Comparison of ENCODE assay signal across 1 cellular context in the genomic region with DNA sequence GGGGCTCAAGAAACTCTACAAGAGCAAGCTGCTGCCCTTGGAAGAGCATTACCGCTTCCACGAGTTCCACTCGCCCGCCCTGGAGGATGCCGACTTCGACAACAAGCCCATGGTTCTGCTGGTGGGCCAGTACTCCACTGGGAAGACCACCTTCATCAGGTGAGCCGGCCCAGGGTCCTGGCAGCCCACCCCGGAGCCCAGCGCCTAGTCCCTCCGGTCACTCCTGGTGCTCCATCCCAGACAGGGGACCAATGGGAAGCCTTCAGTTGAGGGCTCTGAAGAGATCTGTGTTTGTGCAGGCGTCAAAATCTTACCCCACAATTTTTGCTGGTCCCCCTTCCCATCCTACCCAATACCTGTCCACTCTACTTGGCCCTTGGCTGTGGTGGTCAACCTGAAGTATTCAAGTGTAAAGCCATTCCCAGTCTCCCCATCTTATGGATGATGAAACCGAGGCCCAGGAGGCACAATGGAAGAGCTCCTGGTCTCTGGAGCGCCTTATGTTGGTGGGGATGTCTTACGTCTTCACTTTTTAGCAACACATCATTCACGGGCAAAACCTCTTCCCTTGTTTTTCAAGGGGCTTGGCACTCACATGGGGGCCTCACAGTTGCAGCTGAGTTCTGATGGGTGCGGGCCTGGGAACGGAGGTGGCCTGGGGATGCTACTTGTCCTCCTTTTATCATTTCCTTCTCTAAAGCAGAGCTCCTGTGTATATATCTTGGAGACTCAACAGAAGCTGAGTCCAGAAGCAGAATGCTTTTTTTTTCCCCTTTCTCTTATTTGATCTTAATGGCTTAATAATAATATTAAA.
TF ChIP-seq lines count a peak whose summit lies in the region.

No MANE protein-coding gene starts in this region.

TF ChIP-seq in SK-N-SH, 30 proteins besides CTCF, POLR2A, EP300 and RAD21:
- TF ChIP-seq, protein P1, sequence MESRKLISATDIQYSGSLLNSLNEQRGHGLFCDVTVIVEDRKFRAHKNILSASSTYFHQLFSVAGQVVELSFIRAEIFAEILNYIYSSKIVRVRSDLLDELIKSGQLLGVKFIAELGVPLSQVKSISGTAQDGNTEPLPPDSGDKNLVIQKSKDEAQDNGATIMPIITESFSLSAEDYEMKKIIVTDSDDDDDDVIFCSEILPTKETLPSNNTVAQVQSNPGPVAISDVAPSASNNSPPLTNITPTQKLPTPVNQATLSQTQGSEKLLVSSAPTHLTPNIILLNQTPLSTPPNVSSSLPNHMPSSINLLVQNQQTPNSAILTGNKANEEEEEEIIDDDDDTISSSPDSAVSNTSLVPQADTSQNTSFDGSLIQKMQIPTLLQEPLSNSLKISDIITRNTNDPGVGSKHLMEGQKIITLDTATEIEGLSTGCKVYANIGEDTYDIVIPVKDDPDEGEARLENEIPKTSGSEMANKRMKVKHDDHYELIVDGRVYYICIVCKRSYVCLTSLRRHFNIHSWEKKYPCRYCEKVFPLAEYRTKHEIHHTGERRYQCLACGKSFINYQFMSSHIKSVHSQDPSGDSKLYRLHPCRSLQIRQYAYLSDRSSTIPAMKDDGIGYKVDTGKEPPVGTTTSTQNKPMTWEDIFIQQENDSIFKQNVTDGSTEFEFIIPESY (IDR thresholded peaks at IDR 0.05; ENCODE audit: borderline replicate concordance, low read depth), result no peak
- no peak for TF ChIP-seq FOXM1 (IDR thresholded peaks at IDR 0.05; ENCODE audit: low read depth)
- TF ChIP-seq, protein P2, sequence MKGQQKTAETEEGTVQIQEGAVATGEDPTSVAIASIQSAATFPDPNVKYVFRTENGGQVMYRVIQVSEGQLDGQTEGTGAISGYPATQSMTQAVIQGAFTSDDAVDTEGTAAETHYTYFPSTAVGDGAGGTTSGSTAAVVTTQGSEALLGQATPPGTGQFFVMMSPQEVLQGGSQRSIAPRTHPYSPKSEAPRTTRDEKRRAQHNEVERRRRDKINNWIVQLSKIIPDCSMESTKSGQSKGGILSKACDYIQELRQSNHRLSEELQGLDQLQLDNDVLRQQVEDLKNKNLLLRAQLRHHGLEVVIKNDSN (IDR thresholded peaks at IDR 0.05; ENCODE audit: borderline replicate concordance, low read depth), result no peak
- no peak for TF ChIP-seq FOXJ3 (CRISPR knock-in tag; IDR thresholded peaks at IDR 0.05)
- TF ChIP-seq POLR2AphosphoS5 (IDR thresholded peaks at IDR 0.05; ENCODE audit: low read depth, low read length), result no peak
- no peak for TF ChIP-seq SMC3 (IDR thresholded peaks at IDR 0.05; ENCODE audit: low read depth, low read length)
